ENCODE assay signal across 22 cellular contexts in the genomic region with DNA sequence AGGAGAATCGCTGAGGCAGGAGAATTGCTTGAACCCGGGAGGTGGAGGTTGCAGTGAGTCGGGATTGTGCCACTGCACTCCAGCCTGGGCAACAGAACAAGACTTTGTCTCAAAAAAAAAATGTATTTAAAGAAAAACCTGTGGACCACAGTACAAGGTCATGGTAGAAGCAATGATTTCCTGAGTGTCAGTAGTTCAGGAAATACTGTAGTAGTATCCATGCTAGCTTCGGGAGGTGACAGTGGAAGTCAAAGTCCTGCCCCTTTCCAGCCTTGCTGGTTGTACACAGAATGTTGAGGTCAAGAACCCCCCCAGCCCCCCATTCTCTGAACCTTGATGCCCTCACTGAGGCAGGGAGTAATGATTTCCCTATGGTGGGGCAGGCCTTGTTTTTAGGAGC. TPM values are rescaled to one million over a fixed set of nuclear protein-coding genes. Genes with fewer than 3 reads are reported as not detected.
DNase-seq lines count a peak whose midpoint lies in the region; ATAC-seq and TF ChIP-seq lines count a peak whose summit lies in the region.
"Had no signal": no experiment of that assay in that cellular context is flagged by ENCODE, and none has a peak within 500 bp of the region (broad histone marks: within the 10 kb centered on the region; RNA-seq: fewer than 3 reads in every experiment).

No MANE protein-coding gene starts in this region.

- peaks cover 0 to 10% of the 10 kb centered on the region in 2 donors for H3K9me3 ChIP-seq in breast epithelium
- no peaks in the 10 kb centered on the region for H3K9me3 ChIP-seq in mammary epithelial cell (replicated peaks; ENCODE audit: insufficient read depth, low read length)
- H3K9me3 ChIP-seq in smooth muscle cell (replicated peaks; ENCODE audit: low read depth) = no peaks in the 10 kb centered on the region

- CTCF ChIA-PET in mammary epithelial cell (lab: Charles Lee; ENCODE audit: low non-redundant PET) = no interaction called here
- CTCF ChIA-PET in T-cell (lab: Charles Lee) = no interaction called here

- no peak overlapping the region for H3K4me2 ChIP-seq in mammary epithelial cell (ENCODE audit: insufficient read depth, low read depth, low read length)
- no peak overlapping the region for H3K4me2 ChIP-seq in smooth muscle cell
- H3K4me2 ChIP-seq: BLaER1 treated with 17β-estradiol and CSF1 and Interleukin-3, amounts not matched to agents 10 nM and 100 nM had no signal

- TF ChIP-seq CTCF in breast epithelium (IDR thresholded peaks at IDR 0.05) = no peak
- no peak for TF ChIP-seq CTCF in mammary epithelial cell (conservative IDR thresholded peaks at IDR 0.05 in 1 of 2, IDR thresholded peaks at IDR 0.05 in 1 of 2; ENCODE audit: extremely low read depth in 1 of 2, insufficient read depth in 1 of 2, low read depth in 1 of 2, low read length in 2 of 2)
- TF ChIP-seq CTCF in smooth muscle cell (IDR thresholded peaks at IDR 0.05; ENCODE audit: borderline replicate concordance, insufficient read depth, poor library complexity, severe bottlenecking) = no peak

- DNase-seq in breast epithelium (ENCODE audit: low spot score in 2 of 2) = no peak
- no peak for DNase-seq in mammary epithelial cell
- DNase-seq in T-cell = no peak
- DNase-seq in left lobe of liver (ENCODE audit: low spot score) = peak; percentile 37
- no peak for DNase-seq in smooth muscle cell (lab: John Stamatoyannopoulos, UW; ENCODE audit: unreplicated experiment)
- no peak for DNase-seq in LoVo (ENCODE audit: low spot score)
- no peak for DNase-seq in amygdala (lab: John Stamatoyannopoulos, UW)
- no peak for DNase-seq in activated naive CD4-positive, alpha-beta T cell (lab: John Stamatoyannopoulos, UW)
- DNase-seq: 8988T; DMS53; GF-D8; H7; HFFc6; NCI-H1105; NCI-H146; NCI-H2029; NCI-H2227 treated with DMSO at 0.1 percent for 48 hours; NCI-H510A treated with DMSO at 0.1 percent for 48 hours; NCI-H748 treated with DMSO at 0.1 percent for 48 hours; NK-92 treated with Interleukin-12 subunit alpha and Interleukin-12 subunit beta, amount 100 ng/mL, for 24 hours had no signal

- POLR2A ChIA-PET in T-cell (lab: Charles Lee) = no interaction called here

- ATAC-seq in T-cell (replicated peaks in 1 of 4) = no peak
- ATAC-seq in left lobe of liver = no peak
- ATAC-seq: SK-N-SH treated with all-trans-retinoic acid at 6 μM for 48 hours had no signal

- peaks cover 43% of the 10 kb centered on the region for H3K36me3 Mint-ChIP-seq in T-cell

- no peak overlapping the region for H2AFZ ChIP-seq in mammary epithelial cell (ENCODE audit: low read depth, low read length)
- no peak overlapping the region for H2AFZ ChIP-seq in smooth muscle cell (ENCODE audit: low read depth)

- H3K4me3 Mint-ChIP-seq in T-cell = no peak overlapping the region
- H3K4me3 Mint-ChIP-seq: HFFc6 had no signal

- H3K27ac ChIP-seq in breast epithelium = peak overlapping the region; percentile 64 to 71
- no peak overlapping the region for H3K27ac ChIP-seq in mammary epithelial cell (ENCODE audit: insufficient read depth, low read depth, low read length)
- H3K27ac ChIP-seq in smooth muscle cell (ENCODE audit: low read depth) = peak overlapping the region; percentile 86
- H3K27ac ChIP-seq: BLaER1 treated with 17β-estradiol and CSF1 and Interleukin-3, amounts not matched to agents 10 nM and 100 nM had no signal

- 100% methylated on average over 4 of the region's 4 CpGs for WGBS in mammary epithelial cell (ENCODE audit: low coverage, missing lambda C conversion rate)
- 98% methylated on average over 4 of the region's 4 CpGs for WGBS in smooth muscle cell (ENCODE audit: low lambda C conversion rate)

- H3K27ac Mint-ChIP-seq in T-cell = peak overlapping the region; percentile 64 to 75

- peaks cover 2% of the 10 kb centered on the region for H3F3A ChIP-seq in smooth muscle cell (ENCODE audit: low read depth)

- H4K20me1 ChIP-seq in mammary epithelial cell (ENCODE audit: insufficient read depth, low read length) (no peaks in the 10 kb centered on the region), smooth muscle cell (ENCODE audit: low read depth) (peaks cover 38% of the 10 kb centered on the region)

- no peak for TF ChIP-seq POLR2A in breast epithelium (IDR thresholded peaks at IDR 0.05)

- dilution Hi-C loops in mammary epithelial cell (cut with HindIII; ENCODE audit: low sequenced_read_pairs) = no loop called here

- H3K27me3 ChIP-seq in breast epithelium = no peaks in the 10 kb centered on the region
- H3K27me3 ChIP-seq in mammary epithelial cell (ENCODE audit: insufficient read depth, low read length) = no peaks in the 10 kb centered on the region
- H3K27me3 ChIP-seq in smooth muscle cell (ENCODE audit: low read depth) = no peaks in the 10 kb centered on the region
- H3K27me3 ChIP-seq: BLaER1 treated with 17β-estradiol and CSF1 and Interleukin-3, amounts not matched to agents 10 nM and 100 nM had no signal

- H3K9ac ChIP-seq in mammary epithelial cell (ENCODE audit: insufficient read depth, low read length) (no peak overlapping the region), smooth muscle cell (ENCODE audit: low read depth) (no peak overlapping the region)
- H3K9ac ChIP-seq: BLaER1 treated with 17β-estradiol and CSF1 and Interleukin-3, amounts not matched to agents 10 nM and 100 nM had no signal

- H3K79me2 ChIP-seq in mammary epithelial cell (ENCODE audit: insufficient read depth, low read length) (no peaks in the 10 kb centered on the region), smooth muscle cell (ENCODE audit: low read depth) (peaks cover 7% of the 10 kb centered on the region)

- in situ Hi-C loops in mammary epithelial cell (cut with MboI; ENCODE audit: low sequenced_read_pairs in 2 of 2) = no loop called here

- H3K36me3 ChIP-seq in breast epithelium (no peaks in the 10 kb centered on the region), mammary epithelial cell (ENCODE audit: insufficient read depth, low read length) (no peaks in the 10 kb centered on the region), smooth muscle cell (ENCODE audit: low read depth) (no peaks in the 10 kb centered on the region)

- intact Hi-C loops in breast epithelium (cut with DNase I; ENCODE audit: low total_unique reads) (no loop called here), mammary epithelial cell (cut with micrococcal nuclease) (no loop called here)

- BruUV-seq in mammary epithelial cell (replicated peaks; lab: Mats Ljungman, UMichigan) = no TSS peak

- H3K4me3 ChIP-seq in breast epithelium (no peak overlapping the region), mammary epithelial cell (replicated peaks in 1 of 3; ENCODE audit: insufficient read depth in 1 of 3, low read depth in 2 of 3, low read length in 3 of 3) (no peak overlapping the region), smooth muscle cell (no peak overlapping the region)
- H3K4me3 ChIP-seq: BLaER1 treated with 17β-estradiol and CSF1 and Interleukin-3, amounts not matched to agents 10 nM and 100 nM had no signal

- H3K27me3 Mint-ChIP-seq in T-cell = no peaks in the 10 kb centered on the region

- peaks cover 0 to 9% of the 10 kb centered on the region in 2 donors for H3K4me1 ChIP-seq in breast epithelium
- peaks cover 6% of the 10 kb centered on the region for H3K4me1 ChIP-seq in mammary epithelial cell (ENCODE audit: insufficient read depth, low read length)
- H3K4me1 ChIP-seq in smooth muscle cell (ENCODE audit: low read depth) = peaks cover 5% of the 10 kb centered on the region

- H3K9me3 Mint-ChIP-seq in T-cell = peaks cover 3 to 11% (median 8%) of the 10 kb centered on the region in 3 donors
- H3K9me3 Mint-ChIP-seq: HFFc6 had no signal

- H3K4me1 Mint-ChIP-seq in T-cell = peaks cover 86 to 90% (median 89%) of the 10 kb centered on the region in 3 donors

RNA-seq across cellular contexts. Expression of gene INPP4A, which starts 56.6 kb away (rescaled TPM):
- total RNA-seq in breast epithelium (10 to 100 TPM; 22.6 to 35.4 (median 25.8) TPM), mammary epithelial cell (10 to 100 TPM; 26.3 to 36.5 TPM), T-cell (100 to 1,000 TPM; 126 to 153 (median 136) TPM), left lobe of liver (9.3 TPM), smooth muscle cell (11.7 and 17.3 TPM in 2 replicates)
- polyA plus RNA-seq in mammary epithelial cell (10.1 TPM), smooth muscle cell (10.1 and 11.3 TPM in 2 replicates)
- 25.8 TPM for polyA minus RNA-seq in mammary epithelial cell
